ENCODE assay signal across 12 cellular contexts in the genomic region with DNA sequence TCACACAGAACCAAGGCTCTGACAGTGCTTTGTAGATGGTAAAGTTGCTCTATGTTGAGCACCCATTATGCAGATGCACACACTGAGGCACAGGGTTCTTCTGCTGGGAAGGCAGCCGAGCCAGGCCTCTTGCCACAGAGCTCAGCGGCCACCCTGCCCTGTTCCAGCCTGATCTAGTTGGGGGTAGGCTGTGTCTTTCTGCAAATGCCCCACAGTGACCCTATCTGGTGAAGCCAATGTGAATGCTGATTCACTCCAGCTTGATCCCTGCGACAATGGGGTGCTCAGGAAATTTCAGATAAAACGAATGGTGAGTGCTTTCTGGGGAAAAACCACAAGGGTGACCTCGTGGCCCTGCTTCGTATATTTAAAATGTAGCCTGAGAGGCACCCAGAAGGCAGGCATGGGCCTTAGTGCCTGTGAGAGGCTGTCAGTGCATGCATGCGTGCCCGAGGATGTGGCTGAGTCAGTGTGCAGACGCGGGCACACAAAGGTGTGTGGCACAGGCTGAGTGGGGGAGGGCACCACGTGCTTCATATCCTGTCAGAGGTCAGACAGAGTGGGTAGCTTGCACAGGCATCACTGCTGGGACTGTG.
DNase-seq lines count a peak whose midpoint lies in the region; ATAC-seq and TF ChIP-seq lines count a peak whose summit lies in the region.
"Had no signal": no experiment of that assay in that cellular context is flagged by ENCODE, and none has a peak within 500 bp of the region (broad histone marks: within the 10 kb centered on the region; RNA-seq: fewer than 3 reads in every experiment).

No MANE protein-coding gene starts in this region.

- 53% methylated on average over 11 of the region's 11 CpGs for WGBS in mesenchymal stem cell
- 65 to 70% (median 67%) methylated on average over 11 of the region's 11 CpGs for WGBS in ovary, 3 donors

- no peaks in the 10 kb centered on the region for H3K79me1 ChIP-seq in mesenchymal stem cell (replicated peaks; ENCODE audit: low read length, poor library complexity, severe bottlenecking)

- H3K4me3 Mint-ChIP-seq in activated T-cell treated with anti-CD3 and anti-CD28 coated beads, Interleukin-2, amount 50 U/mL, for 24 hours, result no peak overlapping the region

- no peak overlapping the region for H3K4ac ChIP-seq in mesenchymal stem cell (ENCODE audit: low read depth in 1 of 2, low read length in 2 of 2)

- H3K14ac ChIP-seq in mesenchymal stem cell (ENCODE audit: low read length in 2 of 2), result peak overlapping the region in 1 of 2 experiments; percentile 30

- no peak overlapping the region for H3K4me3 ChIP-seq in mesenchymal stem cell (ENCODE audit: insufficient read depth in 1 of 2, low read depth in 1 of 2, low read length in 2 of 2)
- no peak overlapping the region for H3K4me3 ChIP-seq in ovary
- H3K4me3 ChIP-seq: colonic mucosa, upper lobe of left lung had no signal

- H3K27me3 ChIP-seq in mesenchymal stem cell (ENCODE audit: control insufficient read depth in 1 of 2, insufficient read depth in 1 of 2, low read length in 2 of 2) (peaks cover 17 to 90% of the 10 kb centered on the region in 2 experiments), ovary (no peaks in the 10 kb centered on the region)
- H3K27me3 ChIP-seq: colonic mucosa, upper lobe of left lung had no signal

- peak overlapping the region; percentile 18 for H4K91ac ChIP-seq in mesenchymal stem cell (ENCODE audit: low read length)

- no peak overlapping the region for H3K4me2 ChIP-seq in mesenchymal stem cell (ENCODE audit: low read length, poor library complexity, severe bottlenecking)

- no peak for TF ChIP-seq CTCF in ovary (IDR thresholded peaks at IDR 0.05)
- no peak for TF ChIP-seq CTCF in GM13976 (IDR thresholded peaks at IDR 0.05; ENCODE audit: borderline replicate concordance, control extremely low read depth, extremely low read depth, insufficient read depth, missing control alignments)

- H2BK15ac ChIP-seq in mesenchymal stem cell (ENCODE audit: low read depth, poor library complexity, severe bottlenecking), result no peak overlapping the region

- no peak overlapping the region for H2BK120ac ChIP-seq in mesenchymal stem cell (ENCODE audit: low read depth, low read length)

- H4K8ac ChIP-seq in mesenchymal stem cell (ENCODE audit: low read length), result peak overlapping the region; percentile 21

- H3K23ac ChIP-seq in mesenchymal stem cell (ENCODE audit: low read length in 2 of 2), result no peak overlapping the region

- peaks cover 13% of the 10 kb centered on the region for H3K4me1 Mint-ChIP-seq in activated T-cell treated with anti-CD3 and anti-CD28 coated beads, Interleukin-2, amount 50 U/mL, for 24 hours (ENCODE audit: low read depth)

- H3K27ac Mint-ChIP-seq in activated T-cell treated with anti-CD3 and anti-CD28 coated beads, Interleukin-2, amount 50 U/mL, for 24 hours, result peak overlapping the region; percentile 26

- H3K36me3 ChIP-seq in mesenchymal stem cell (ENCODE audit: control insufficient read depth in 1 of 2, insufficient read depth in 2 of 2, low read depth in 1 of 2, low read length in 2 of 2) (no peaks in the 10 kb centered on the region), ovary (no peaks in the 10 kb centered on the region)
- H3K36me3 ChIP-seq: colonic mucosa, upper lobe of left lung, WERI-Rb-1 had no signal

- intact Hi-C loops in ovary (cut with DNase I), result no loop called here

- no peaks in the 10 kb centered on the region for H3K36me3 Mint-ChIP-seq in activated T-cell treated with anti-CD3 and anti-CD28 coated beads, Interleukin-2, amount 50 U/mL, for 24 hours (ENCODE audit: low read depth)

- no peak overlapping the region for H2BK5ac ChIP-seq in mesenchymal stem cell (ENCODE audit: low read depth, low read length, poor library complexity, severe bottlenecking)

- TF ChIP-seq EP300 in ovary (IDR thresholded peaks at IDR 0.05), result no peak

- no peak overlapping the region for H3K18ac ChIP-seq in mesenchymal stem cell (ENCODE audit: low read depth in 1 of 2, low read length in 2 of 2)

- H2BK12ac ChIP-seq in mesenchymal stem cell (ENCODE audit: low read length in 2 of 2), result no peak overlapping the region

- H3K9me3 ChIP-seq in mesenchymal stem cell (ENCODE audit: control insufficient read depth, low read length), result no peaks in the 10 kb centered on the region
- no peaks in the 10 kb centered on the region for H3K9me3 ChIP-seq in ovary
- H3K9me3 ChIP-seq: colonic mucosa, upper lobe of left lung had no signal

- peaks cover 3% of the 10 kb centered on the region for H3K4me1 ChIP-seq in mesenchymal stem cell (ENCODE audit: control insufficient read depth, insufficient read depth, low read depth, low read length)
- no peaks in the 10 kb centered on the region for H3K4me1 ChIP-seq in ovary (ENCODE audit: insufficient read depth)
- H3K4me1 ChIP-seq: colonic mucosa, upper lobe of left lung had no signal

- DNase-seq in activated gamma-delta T cell treated with Interleukin-2 at 50 U/mL for 16 hours (peak; percentile 20), activated gamma-delta T cell (lab: John Stamatoyannopoulos, UW) (no peak), mesenchymal stem cell (no peak), islet precursor cell (no peak), ovary (no peak), GM13976 (ENCODE audit: low spot score) (no peak)
- DNase-seq in activated T-cell treated with anti-CD3 and anti-CD28 coated beads, Interleukin-2, amount 50 U/mL, for 24 hours, result peak; percentile 57
- DNase-seq: colonic mucosa, Kasumi-1, upper lobe of left lung, WERI-Rb-1 had no signal

- no peak overlapping the region for H2AK5ac ChIP-seq in mesenchymal stem cell (ENCODE audit: low read length, severe bottlenecking)

- H3K27ac ChIP-seq in mesenchymal stem cell (ENCODE audit: low read length, poor library complexity, severe bottlenecking) (no peak overlapping the region), ovary (no peak overlapping the region)
- H3K27ac ChIP-seq: colonic mucosa, upper lobe of left lung, WERI-Rb-1 had no signal

- H3K9me3 Mint-ChIP-seq in activated T-cell treated with anti-CD3 and anti-CD28 coated beads, Interleukin-2, amount 50 U/mL, for 24 hours, result no peaks in the 10 kb centered on the region

- ATAC-seq in HG03354 (IDR thresholded peaks at IDR 0.05; ENCODE audit: poor library complexity, severe bottlenecking, unreplicated experiment), result no peak

- H3K9ac ChIP-seq in mesenchymal stem cell (ENCODE audit: low read length), result no peak overlapping the region

- no peak for TF ChIP-seq POLR2A in ovary (IDR thresholded peaks at IDR 0.05)

- H3K27me3 Mint-ChIP-seq in activated T-cell treated with anti-CD3 and anti-CD28 coated beads, Interleukin-2, amount 50 U/mL, for 24 hours, result peaks cover 4% of the 10 kb centered on the region

- in situ Hi-C loops in GM13976 (cut with MboI; ENCODE audit: low sequenced_read_pairs, unreplicated experiment), result no loop called here

- no peak overlapping the region for H2AFZ ChIP-seq in mesenchymal stem cell (ENCODE audit: low read depth, low read length)

Comparison
In these comparisons a context has a peak if more than half of its experiments do, and no peak if none do; other contexts are left out.
1. DNase-seq: peak in activated gamma-delta T cell treated with Interleukin-2 at 50 U/mL for 16 hours (single experiment) and activated T-cell treated with anti-CD3 and anti-CD28 coated beads, Interleukin-2, amount 50 U/mL, for 24 hours (single experiment); none in activated gamma-delta T cell (single experiment), mesenchymal stem cell (single experiment), islet precursor cell (single experiment), ovary (0 of 5) and GM13976 (single experiment).